Comparison of ENCODE assay signal across 1 cellular context in the genomic region with DNA sequence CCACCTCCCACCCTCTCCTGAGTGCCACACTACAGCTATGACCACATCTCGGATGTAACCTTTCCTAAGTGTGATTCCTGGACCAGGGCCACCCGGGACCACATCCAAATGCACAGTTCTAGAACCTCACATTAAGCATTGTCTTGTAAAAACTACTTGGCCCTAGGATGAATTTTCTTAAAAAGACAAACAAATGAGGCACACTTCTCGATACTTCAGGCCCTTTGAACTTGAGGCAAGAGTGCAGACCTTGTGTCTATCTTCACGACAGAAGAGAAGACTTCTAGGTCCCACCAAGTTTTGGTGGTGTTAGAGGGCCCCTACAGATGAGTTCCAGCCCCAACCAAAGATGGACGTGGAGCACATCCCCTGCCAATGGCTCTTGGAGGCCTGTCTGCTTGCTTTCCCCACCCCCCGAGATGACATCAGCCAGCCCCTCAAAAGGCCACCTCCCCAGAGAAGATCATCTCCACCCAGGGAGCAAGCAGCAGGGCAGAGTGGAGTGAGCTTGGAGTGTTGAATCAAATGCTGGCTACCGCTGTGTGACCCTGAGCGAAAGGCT.
TF ChIP-seq lines count a peak whose summit lies in the region.

No MANE protein-coding gene starts in this region.

TF ChIP-seq in H1, 55 proteins besides CTCF, POLR2A, EP300 and RAD21:
- TF ChIP-seq RFX5 (IDR thresholded peaks at IDR 0.05; ENCODE audit: borderline replicate concordance, low read depth, low read length) (no peak), HDAC6 (IDR thresholded peaks at IDR 0.05; ENCODE audit: low read depth, low read length) (no peak), HDAC2 (IDR thresholded peaks at IDR 0.05; ENCODE audit: borderline replicate concordance in 1 of 2, low read depth in 2 of 2, low read length in 2 of 2) (no peak), SP1 (IDR thresholded peaks at IDR 0.05; ENCODE audit: low read depth, low read length) (no peak), BACH1 (IDR thresholded peaks at IDR 0.05; ENCODE audit: low read length) (no peak), CBX8 (IDR thresholded peaks at IDR 0.05; ENCODE audit: borderline replicate concordance, low read depth, low read length) (no peak), RNF2 (IDR thresholded peaks at IDR 0.05; ENCODE audit: borderline replicate concordance, low read depth, low read length, missing control alignments, poor library complexity, severe bottlenecking) (no peak), SIN3A (conservative IDR thresholded peaks at IDR 0.05 in 1 of 2, IDR thresholded peaks at IDR 0.05 in 1 of 2; ENCODE audit: low read depth in 1 of 2, low read length in 2 of 2) (no peak), SRF (IDR thresholded peaks at IDR 0.05; ENCODE audit: low read depth, low read length) (no peak), SP4 (IDR thresholded peaks at IDR 0.05; ENCODE audit: low read length) (no peak), GTF2F1 (IDR thresholded peaks at IDR 0.05; ENCODE audit: borderline replicate concordance, low read depth, low read length) (no peak), NANOG (IDR thresholded peaks at IDR 0.05; ENCODE audit: insufficient read depth, low read depth, low read length, poor library complexity, severe bottlenecking) (no peak), CHD2 (IDR thresholded peaks at IDR 0.05; ENCODE audit: low read length) (no peak), KDM1A (IDR thresholded peaks at IDR 0.05; ENCODE audit: borderline replicate concordance, low read length) (no peak), EZH2 (IDR thresholded peaks at IDR 0.05; ENCODE audit: low read depth, low read length, severe bottlenecking) (no peak), SAP30 (IDR thresholded peaks at IDR 0.05; ENCODE audit: insufficient read depth, insufficient replicate concordance, low read length) (no peak)
- TF ChIP-seq, protein P1, sequence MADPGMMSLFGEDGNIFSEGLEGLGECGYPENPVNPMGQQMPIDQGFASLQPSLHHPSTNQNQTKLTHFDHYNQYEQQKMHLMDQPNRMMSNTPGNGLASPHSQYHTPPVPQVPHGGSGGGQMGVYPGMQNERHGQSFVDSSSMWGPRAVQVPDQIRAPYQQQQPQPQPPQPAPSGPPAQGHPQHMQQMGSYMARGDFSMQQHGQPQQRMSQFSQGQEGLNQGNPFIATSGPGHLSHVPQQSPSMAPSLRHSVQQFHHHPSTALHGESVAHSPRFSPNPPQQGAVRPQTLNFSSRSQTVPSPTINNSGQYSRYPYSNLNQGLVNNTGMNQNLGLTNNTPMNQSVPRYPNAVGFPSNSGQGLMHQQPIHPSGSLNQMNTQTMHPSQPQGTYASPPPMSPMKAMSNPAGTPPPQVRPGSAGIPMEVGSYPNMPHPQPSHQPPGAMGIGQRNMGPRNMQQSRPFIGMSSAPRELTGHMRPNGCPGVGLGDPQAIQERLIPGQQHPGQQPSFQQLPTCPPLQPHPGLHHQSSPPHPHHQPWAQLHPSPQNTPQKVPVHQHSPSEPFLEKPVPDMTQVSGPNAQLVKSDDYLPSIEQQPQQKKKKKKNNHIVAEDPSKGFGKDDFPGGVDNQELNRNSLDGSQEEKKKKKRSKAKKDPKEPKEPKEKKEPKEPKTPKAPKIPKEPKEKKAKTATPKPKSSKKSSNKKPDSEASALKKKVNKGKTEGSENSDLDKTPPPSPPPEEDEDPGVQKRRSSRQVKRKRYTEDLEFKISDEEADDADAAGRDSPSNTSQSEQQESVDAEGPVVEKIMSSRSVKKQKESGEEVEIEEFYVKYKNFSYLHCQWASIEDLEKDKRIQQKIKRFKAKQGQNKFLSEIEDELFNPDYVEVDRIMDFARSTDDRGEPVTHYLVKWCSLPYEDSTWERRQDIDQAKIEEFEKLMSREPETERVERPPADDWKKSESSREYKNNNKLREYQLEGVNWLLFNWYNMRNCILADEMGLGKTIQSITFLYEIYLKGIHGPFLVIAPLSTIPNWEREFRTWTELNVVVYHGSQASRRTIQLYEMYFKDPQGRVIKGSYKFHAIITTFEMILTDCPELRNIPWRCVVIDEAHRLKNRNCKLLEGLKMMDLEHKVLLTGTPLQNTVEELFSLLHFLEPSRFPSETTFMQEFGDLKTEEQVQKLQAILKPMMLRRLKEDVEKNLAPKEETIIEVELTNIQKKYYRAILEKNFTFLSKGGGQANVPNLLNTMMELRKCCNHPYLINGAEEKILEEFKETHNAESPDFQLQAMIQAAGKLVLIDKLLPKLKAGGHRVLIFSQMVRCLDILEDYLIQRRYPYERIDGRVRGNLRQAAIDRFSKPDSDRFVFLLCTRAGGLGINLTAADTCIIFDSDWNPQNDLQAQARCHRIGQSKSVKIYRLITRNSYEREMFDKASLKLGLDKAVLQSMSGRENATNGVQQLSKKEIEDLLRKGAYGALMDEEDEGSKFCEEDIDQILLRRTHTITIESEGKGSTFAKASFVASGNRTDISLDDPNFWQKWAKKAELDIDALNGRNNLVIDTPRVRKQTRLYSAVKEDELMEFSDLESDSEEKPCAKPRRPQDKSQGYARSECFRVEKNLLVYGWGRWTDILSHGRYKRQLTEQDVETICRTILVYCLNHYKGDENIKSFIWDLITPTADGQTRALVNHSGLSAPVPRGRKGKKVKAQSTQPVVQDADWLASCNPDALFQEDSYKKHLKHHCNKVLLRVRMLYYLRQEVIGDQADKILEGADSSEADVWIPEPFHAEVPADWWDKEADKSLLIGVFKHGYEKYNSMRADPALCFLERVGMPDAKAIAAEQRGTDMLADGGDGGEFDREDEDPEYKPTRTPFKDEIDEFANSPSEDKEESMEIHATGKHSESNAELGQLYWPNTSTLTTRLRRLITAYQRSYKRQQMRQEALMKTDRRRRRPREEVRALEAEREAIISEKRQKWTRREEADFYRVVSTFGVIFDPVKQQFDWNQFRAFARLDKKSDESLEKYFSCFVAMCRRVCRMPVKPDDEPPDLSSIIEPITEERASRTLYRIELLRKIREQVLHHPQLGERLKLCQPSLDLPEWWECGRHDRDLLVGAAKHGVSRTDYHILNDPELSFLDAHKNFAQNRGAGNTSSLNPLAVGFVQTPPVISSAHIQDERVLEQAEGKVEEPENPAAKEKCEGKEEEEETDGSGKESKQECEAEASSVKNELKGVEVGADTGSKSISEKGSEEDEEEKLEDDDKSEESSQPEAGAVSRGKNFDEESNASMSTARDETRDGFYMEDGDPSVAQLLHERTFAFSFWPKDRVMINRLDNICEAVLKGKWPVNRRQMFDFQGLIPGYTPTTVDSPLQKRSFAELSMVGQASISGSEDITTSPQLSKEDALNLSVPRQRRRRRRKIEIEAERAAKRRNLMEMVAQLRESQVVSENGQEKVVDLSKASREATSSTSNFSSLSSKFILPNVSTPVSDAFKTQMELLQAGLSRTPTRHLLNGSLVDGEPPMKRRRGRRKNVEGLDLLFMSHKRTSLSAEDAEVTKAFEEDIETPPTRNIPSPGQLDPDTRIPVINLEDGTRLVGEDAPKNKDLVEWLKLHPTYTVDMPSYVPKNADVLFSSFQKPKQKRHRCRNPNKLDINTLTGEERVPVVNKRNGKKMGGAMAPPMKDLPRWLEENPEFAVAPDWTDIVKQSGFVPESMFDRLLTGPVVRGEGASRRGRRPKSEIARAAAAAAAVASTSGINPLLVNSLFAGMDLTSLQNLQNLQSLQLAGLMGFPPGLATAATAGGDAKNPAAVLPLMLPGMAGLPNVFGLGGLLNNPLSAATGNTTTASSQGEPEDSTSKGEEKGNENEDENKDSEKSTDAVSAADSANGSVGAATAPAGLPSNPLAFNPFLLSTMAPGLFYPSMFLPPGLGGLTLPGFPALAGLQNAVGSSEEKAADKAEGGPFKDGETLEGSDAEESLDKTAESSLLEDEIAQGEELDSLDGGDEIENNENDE (IDR thresholded peaks at IDR 0.05; ENCODE audit: insufficient replicate concordance, low read length): no peak
- TF ChIP-seq, protein P2, sequence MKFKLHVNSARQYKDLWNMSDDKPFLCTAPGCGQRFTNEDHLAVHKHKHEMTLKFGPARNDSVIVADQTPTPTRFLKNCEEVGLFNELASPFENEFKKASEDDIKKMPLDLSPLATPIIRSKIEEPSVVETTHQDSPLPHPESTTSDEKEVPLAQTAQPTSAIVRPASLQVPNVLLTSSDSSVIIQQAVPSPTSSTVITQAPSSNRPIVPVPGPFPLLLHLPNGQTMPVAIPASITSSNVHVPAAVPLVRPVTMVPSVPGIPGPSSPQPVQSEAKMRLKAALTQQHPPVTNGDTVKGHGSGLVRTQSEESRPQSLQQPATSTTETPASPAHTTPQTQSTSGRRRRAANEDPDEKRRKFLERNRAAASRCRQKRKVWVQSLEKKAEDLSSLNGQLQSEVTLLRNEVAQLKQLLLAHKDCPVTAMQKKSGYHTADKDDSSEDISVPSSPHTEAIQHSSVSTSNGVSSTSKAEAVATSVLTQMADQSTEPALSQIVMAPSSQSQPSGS (IDR thresholded peaks at IDR 0.05; ENCODE audit: low read length): no peak
- TF ChIP-seq, protein P3, sequence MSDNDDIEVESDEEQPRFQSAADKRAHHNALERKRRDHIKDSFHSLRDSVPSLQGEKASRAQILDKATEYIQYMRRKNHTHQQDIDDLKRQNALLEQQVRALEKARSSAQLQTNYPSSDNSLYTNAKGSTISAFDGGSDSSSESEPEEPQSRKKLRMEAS (IDR thresholded peaks at IDR 0.05): no peak
